In the genomic region with DNA sequence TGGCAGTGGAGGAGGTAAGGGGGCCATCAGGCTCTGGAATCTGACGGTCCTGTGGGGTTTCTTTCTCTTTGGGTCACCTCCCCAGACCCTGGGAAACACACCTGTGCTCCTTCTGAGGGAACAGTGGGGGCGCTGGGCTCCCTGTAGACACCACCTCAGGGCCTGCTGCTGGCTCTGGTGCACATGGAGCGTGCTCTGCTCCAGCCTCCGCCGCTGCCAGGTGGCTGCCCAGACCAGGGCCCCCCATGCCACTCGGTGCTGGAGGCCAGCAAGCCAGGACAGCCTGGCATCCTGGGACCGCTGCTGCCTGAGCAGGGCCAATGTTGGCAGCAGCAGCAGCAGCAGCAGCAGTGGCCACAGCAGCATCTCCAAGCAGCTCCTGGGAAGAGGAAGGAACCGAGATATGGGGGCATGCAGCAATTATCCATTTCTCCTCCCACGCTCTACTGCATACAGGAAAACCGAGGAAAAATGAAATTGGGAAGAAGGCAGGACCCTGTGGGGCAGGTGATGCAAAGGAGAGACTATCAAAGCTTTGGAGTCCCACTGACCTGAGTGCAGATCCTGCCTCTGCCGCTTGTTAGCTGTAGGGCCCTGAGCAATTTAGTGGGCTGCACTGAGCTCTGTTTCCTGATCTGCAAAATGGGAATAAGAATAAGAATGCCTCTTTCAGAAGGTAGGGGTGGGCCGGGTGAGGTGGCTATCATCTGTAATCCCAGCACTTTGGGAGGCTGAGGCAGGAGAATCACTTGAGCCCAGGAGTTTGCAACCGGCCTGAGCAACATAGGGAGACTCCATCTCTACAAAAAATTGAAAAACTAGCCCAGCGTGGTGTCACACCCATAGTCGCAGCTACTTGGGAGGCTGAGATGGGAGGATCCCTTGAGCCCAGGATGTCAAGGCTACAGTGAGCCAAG, we compare ENCODE assay signal across 9 cellular contexts. TPM values are rescaled to one million over a fixed set of nuclear protein-coding genes. Genes with fewer than 3 reads are reported as not detected.
DNase-seq lines count a peak whose midpoint lies in the region; ATAC-seq and TF ChIP-seq lines count a peak whose summit lies in the region.
"Had no signal": no experiment of that assay in that cellular context is flagged by ENCODE, and none has a peak within 500 bp of the region (broad histone marks: within the 10 kb centered on the region; RNA-seq: fewer than 3 reads in every experiment).

No MANE protein-coding gene starts in this region.

- no peaks in the 10 kb centered on the region for H4K20me1 ChIP-seq in GM23338 (replicated peaks; ENCODE audit: insufficient read depth)

- H3K4me3 Mint-ChIP-seq in GM23338, result peak overlapping the region; percentile 70
- peak overlapping the region; percentile 87 for H3K4me3 Mint-ChIP-seq in activated CD4-positive, alpha-beta memory T cell treated with anti-CD3 and anti-CD28 coated beads, Interleukin-2, amount 10 ng/mL, durations not matched to agents 7 days and 5 days
- peak overlapping the region; percentile 91 for H3K4me3 Mint-ChIP-seq in stimulated activated naive CD8-positive, alpha-beta T cell treated with anti-CD3 and anti-CD28 coated beads, Interleukin-15, Interleukin-2, amounts not matched to agents 100 ng/mL and 50 ng/mL, for 24 hours

- H3K27me3 Mint-ChIP-seq in GM23338 (ENCODE audit: insufficient read depth, low read depth, poor library complexity), result peaks cover 10% of the 10 kb centered on the region
- H3K27me3 Mint-ChIP-seq in activated CD4-positive, alpha-beta memory T cell treated with anti-CD3 and anti-CD28 coated beads, Interleukin-2, amount 10 ng/mL, durations not matched to agents 7 days and 5 days, result no peaks in the 10 kb centered on the region
- no peaks in the 10 kb centered on the region for H3K27me3 Mint-ChIP-seq in stimulated activated naive CD8-positive, alpha-beta T cell treated with anti-CD3 and anti-CD28 coated beads, Interleukin-15, Interleukin-2, amounts not matched to agents 100 ng/mL and 50 ng/mL, for 24 hours

- H3K27me3 ChIP-seq in GM23338 (ENCODE audit: insufficient read depth), result no peaks in the 10 kb centered on the region
- H3K27me3 ChIP-seq in right atrium auricular region, result no peaks in the 10 kb centered on the region

- H3K36me3 ChIP-seq in GM23338 (ENCODE audit: insufficient read depth), result no peaks in the 10 kb centered on the region
- H3K36me3 ChIP-seq in right atrium auricular region, result no peaks in the 10 kb centered on the region

- peaks cover 14% of the 10 kb centered on the region for H3K4me1 Mint-ChIP-seq in GM23338
- H3K4me1 Mint-ChIP-seq in activated CD4-positive, alpha-beta memory T cell treated with anti-CD3 and anti-CD28 coated beads, Interleukin-2, amount 10 ng/mL, durations not matched to agents 7 days and 5 days, result peaks cover 21% of the 10 kb centered on the region
- peaks cover 24% of the 10 kb centered on the region for H3K4me1 Mint-ChIP-seq in stimulated activated naive CD8-positive, alpha-beta T cell treated with anti-CD3 and anti-CD28 coated beads, Interleukin-15, Interleukin-2, amounts not matched to agents 100 ng/mL and 50 ng/mL, for 24 hours (ENCODE audit: low read depth)

- no peaks in the 10 kb centered on the region for H3K9me2 ChIP-seq in GM23338 (ENCODE audit: insufficient read depth)

- POLR2A ChIA-PET in activated CD4-positive, alpha-beta memory T cell treated with anti-CD3 and anti-CD28 coated beads, Interleukin-2, amount 10 ng/mL, durations not matched to agents 7 days and 5 days (lab: Charles Lee), result interaction anchor here (0.7 to 1.9 kb wide), 17 partner anchors 9 to 415 kb away, joined by 3 to 27 read pairs (median 4); a partner anchor contains a TSS

- H3K4me1 ChIP-seq in GM23338 (ENCODE audit: insufficient read depth) (peaks cover 5% of the 10 kb centered on the region), right atrium auricular region (peaks cover 0 to 18% of the 10 kb centered on the region in 2 donors)

- peak overlapping the region; percentile 63; the same call in 1 of the 2 replicates for H3K4me2 ChIP-seq in GM23338

- ATAC-seq in GM23338, result peak; percentile 19

- peak overlapping the region; percentile 36; the same call in 1 of the 2 replicates for H3K4me3 ChIP-seq in GM23338
- peak overlapping the region; percentile 48 to 78 for H3K4me3 ChIP-seq in right atrium auricular region

- peak; percentile 24 for DNase-seq in GM23338 (ENCODE audit: low spot score)
- DNase-seq in activated CD4-positive, alpha-beta memory T cell treated with anti-CD3 and anti-CD28 coated beads, Interleukin-2, amount 10 ng/mL, durations not matched to agents 7 days and 5 days, result no peak
- DNase-seq in right atrium auricular region (ENCODE audit: low spot score), result no peak
- no peak for DNase-seq in 8988T
- no peak for DNase-seq in SHP77 treated with DMSO at 0.1 percent for 48 hours (lab: John Stamatoyannopoulos, UW)
- no peak for DNase-seq in MV-4-11 (lab: John Stamatoyannopoulos, UW)
- DNase-seq in NCI-H82 (lab: John Stamatoyannopoulos, UW), result no peak

- H3K9me3 ChIP-seq in right atrium auricular region, result no peaks in the 10 kb centered on the region

- no peaks in the 10 kb centered on the region for H3K79me2 ChIP-seq in GM23338 (replicated peaks; ENCODE audit: insufficient read depth)

- TF ChIP-seq CTCF in GM23338 (conservative IDR thresholded peaks at IDR 0.05; ENCODE audit: low read depth in 2 of 2) (peak in 1 of 2 experiments; percentile 34; a peak in 1 of 4 replicates), right atrium auricular region (IDR thresholded peaks at IDR 0.05) (no peak)

- peak overlapping the region; percentile 64; the same call in 1 of the 2 replicates for H3K27ac Mint-ChIP-seq in GM23338
- H3K27ac Mint-ChIP-seq in activated CD4-positive, alpha-beta memory T cell treated with anti-CD3 and anti-CD28 coated beads, Interleukin-2, amount 10 ng/mL, durations not matched to agents 7 days and 5 days, result peak overlapping the region; percentile 84
- peak overlapping the region; percentile 85 for H3K27ac Mint-ChIP-seq in stimulated activated naive CD8-positive, alpha-beta T cell treated with anti-CD3 and anti-CD28 coated beads, Interleukin-15, Interleukin-2, amounts not matched to agents 100 ng/mL and 50 ng/mL, for 24 hours

- H2AFZ ChIP-seq in GM23338, result peak overlapping the region; percentile 34; the same call in 1 of the 2 replicates

- H3K36me3 Mint-ChIP-seq in GM23338 (ENCODE audit: low read depth), result no peaks in the 10 kb centered on the region
- H3K36me3 Mint-ChIP-seq in activated CD4-positive, alpha-beta memory T cell treated with anti-CD3 and anti-CD28 coated beads, Interleukin-2, amount 10 ng/mL, durations not matched to agents 7 days and 5 days (ENCODE audit: low read depth), result no peaks in the 10 kb centered on the region
- H3K36me3 Mint-ChIP-seq in stimulated activated naive CD8-positive, alpha-beta T cell treated with anti-CD3 and anti-CD28 coated beads, Interleukin-15, Interleukin-2, amounts not matched to agents 100 ng/mL and 50 ng/mL, for 24 hours (ENCODE audit: low read depth), result peaks cover 5% of the 10 kb centered on the region

- H3K9me3 Mint-ChIP-seq in GM23338, result no peaks in the 10 kb centered on the region
- no peaks in the 10 kb centered on the region for H3K9me3 Mint-ChIP-seq in activated CD4-positive, alpha-beta memory T cell treated with anti-CD3 and anti-CD28 coated beads, Interleukin-2, amount 10 ng/mL, durations not matched to agents 7 days and 5 days
- H3K9me3 Mint-ChIP-seq in stimulated activated naive CD8-positive, alpha-beta T cell treated with anti-CD3 and anti-CD28 coated beads, Interleukin-15, Interleukin-2, amounts not matched to agents 100 ng/mL and 50 ng/mL, for 24 hours, result no peaks in the 10 kb centered on the region

- CTCF ChIA-PET in activated CD4-positive, alpha-beta memory T cell treated with anti-CD3 and anti-CD28 coated beads, Interleukin-2, amount 10 ng/mL, durations not matched to agents 7 days and 5 days (lab: Charles Lee), result interaction anchor here (0.7 to 3.6 kb wide), 9 partner anchors 9 to 103 kb away, joined by 3 to 38 read pairs (median 4); a partner anchor contains a TSS

- no peak overlapping the region for H3K27ac ChIP-seq in GM23338 (ENCODE audit: low read depth)
- H3K27ac ChIP-seq in right atrium auricular region, result peak overlapping the region; percentile 68 to 84

- 0 out of 2 replicates have a peak, but pooled peaks cover 5% of the 10 kb centered on the region for H3F3A ChIP-seq in GM23338 (replicated peaks; ENCODE audit: low read depth)

RNA-seq across cellular contexts. Expression of a gene that starts 0.8 kb away (rescaled TPM):
- 6.4 and 13.8 TPM in 2 replicates for total RNA-seq in GM23338 (2014; rRNA removed; shearing (Covaris generic))
- polyA plus RNA-seq in GM23338 (2016; fragmentation: Nextera tagmentation; extraction: Ambion mirVana), result 3.0 and 4.0 TPM in 2 replicates
- 10 to 100 TPM; 17.3 to 19.1 TPM for total RNA-seq in activated CD4-positive, alpha-beta memory T cell treated with anti-CD3 and anti-CD28 coated beads, Interleukin-2, amount 10 ng/mL, durations not matched to agents 7 days and 5 days
- 10 to 100 TPM; 13.1 to 19.3 TPM for total RNA-seq in right atrium auricular region

RNA-seq across cellular contexts. Expression of a gene that starts 8.2 kb away (rescaled TPM):
- total RNA-seq in GM23338 (2014; rRNA removed; shearing (Covaris generic)), result not detected in 2 replicates
- polyA plus RNA-seq in GM23338 (2016; fragmentation: Nextera tagmentation; extraction: Ambion mirVana), result 0.70 TPM in 1 of 2 replicates, not detected in the other
- total RNA-seq in activated CD4-positive, alpha-beta memory T cell treated with anti-CD3 and anti-CD28 coated beads, Interleukin-2, amount 10 ng/mL, durations not matched to agents 7 days and 5 days, result not detected
- not detected for total RNA-seq in right atrium auricular region
- total RNA-seq: LHCN-M2 had no signal

RNA-seq across cellular contexts. Expression of a gene that starts 12.5 kb away (rescaled TPM):
- total RNA-seq in GM23338 (2014; rRNA removed; shearing (Covaris generic)), result 0.08 and 0.49 TPM in 2 replicates
- 0.05 and 0.08 TPM in 2 replicates for polyA plus RNA-seq in GM23338 (2016; fragmentation: Nextera tagmentation; extraction: Ambion mirVana)
- under 1 TPM; 0.05 to 0.08 TPM for total RNA-seq in activated CD4-positive, alpha-beta memory T cell treated with anti-CD3 and anti-CD28 coated beads, Interleukin-2, amount 10 ng/mL, durations not matched to agents 7 days and 5 days
- total RNA-seq in right atrium auricular region, result under 1 TPM; 0.15 to 0.35 TPM

RNA-seq across cellular contexts. Expression of a gene that starts 38.7 kb away (rescaled TPM):
- total RNA-seq in GM23338 (2014; rRNA removed; shearing (Covaris generic)), result 53.2 and 64.2 TPM in 2 replicates
- 23.9 and 28.2 TPM in 2 replicates for polyA plus RNA-seq in GM23338 (2016; fragmentation: Nextera tagmentation; extraction: Ambion mirVana)
- 10 to 100 TPM; 95.8 to 97.3 TPM for total RNA-seq in activated CD4-positive, alpha-beta memory T cell treated with anti-CD3 and anti-CD28 coated beads, Interleukin-2, amount 10 ng/mL, durations not matched to agents 7 days and 5 days
- total RNA-seq in right atrium auricular region, result 10 to 100 TPM; 39.9 to 92.6 TPM
